In the genomic region with DNA sequence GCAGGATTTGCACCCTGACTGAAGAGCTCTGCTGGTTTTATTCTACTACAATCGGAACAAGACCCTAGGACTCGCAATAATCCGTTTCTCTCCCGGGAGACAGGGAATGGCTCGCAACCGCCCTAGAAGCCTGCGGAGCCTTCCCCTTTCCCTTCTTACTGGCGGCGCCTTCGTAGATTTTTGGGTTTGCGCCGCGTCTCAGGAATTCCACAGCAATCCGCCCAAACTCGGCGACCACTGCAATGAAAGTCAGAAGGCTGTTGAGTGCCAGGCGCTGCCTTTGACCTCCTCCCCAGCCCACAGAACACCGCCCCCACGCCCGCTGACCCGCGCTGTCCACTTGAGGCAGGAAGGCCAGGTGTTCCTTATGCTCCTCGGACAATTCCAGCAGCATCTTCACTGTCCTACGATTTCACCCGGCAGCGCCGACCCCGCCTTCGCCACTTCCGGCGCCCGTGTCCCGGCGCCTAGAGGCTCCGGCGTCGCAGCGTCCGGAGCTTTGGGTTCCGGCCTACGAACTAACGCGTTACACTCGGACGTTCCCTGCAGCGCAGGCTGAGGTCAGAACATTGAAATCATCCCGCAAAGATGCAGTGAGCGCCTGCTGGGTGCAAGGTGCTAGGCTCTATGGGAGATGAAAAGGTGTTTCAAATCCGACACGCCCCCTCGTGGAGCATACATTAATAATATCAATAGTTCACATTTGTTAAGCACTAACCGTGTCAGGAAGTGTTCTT, we compare ENCODE assay signal across 1 cellular context.
TF ChIP-seq lines count a peak whose summit lies in the region.

A gene (minus strand): TSS at position 439 of the 737 bp plus-strand sequence. CDS start 45 bp downstream, at position 394.

TF ChIP-seq in HepG2, 621 proteins besides CTCF, POLR2A, EP300 and RAD21 (continued from another document and continues in another):
- TF ChIP-seq, protein P1, sequence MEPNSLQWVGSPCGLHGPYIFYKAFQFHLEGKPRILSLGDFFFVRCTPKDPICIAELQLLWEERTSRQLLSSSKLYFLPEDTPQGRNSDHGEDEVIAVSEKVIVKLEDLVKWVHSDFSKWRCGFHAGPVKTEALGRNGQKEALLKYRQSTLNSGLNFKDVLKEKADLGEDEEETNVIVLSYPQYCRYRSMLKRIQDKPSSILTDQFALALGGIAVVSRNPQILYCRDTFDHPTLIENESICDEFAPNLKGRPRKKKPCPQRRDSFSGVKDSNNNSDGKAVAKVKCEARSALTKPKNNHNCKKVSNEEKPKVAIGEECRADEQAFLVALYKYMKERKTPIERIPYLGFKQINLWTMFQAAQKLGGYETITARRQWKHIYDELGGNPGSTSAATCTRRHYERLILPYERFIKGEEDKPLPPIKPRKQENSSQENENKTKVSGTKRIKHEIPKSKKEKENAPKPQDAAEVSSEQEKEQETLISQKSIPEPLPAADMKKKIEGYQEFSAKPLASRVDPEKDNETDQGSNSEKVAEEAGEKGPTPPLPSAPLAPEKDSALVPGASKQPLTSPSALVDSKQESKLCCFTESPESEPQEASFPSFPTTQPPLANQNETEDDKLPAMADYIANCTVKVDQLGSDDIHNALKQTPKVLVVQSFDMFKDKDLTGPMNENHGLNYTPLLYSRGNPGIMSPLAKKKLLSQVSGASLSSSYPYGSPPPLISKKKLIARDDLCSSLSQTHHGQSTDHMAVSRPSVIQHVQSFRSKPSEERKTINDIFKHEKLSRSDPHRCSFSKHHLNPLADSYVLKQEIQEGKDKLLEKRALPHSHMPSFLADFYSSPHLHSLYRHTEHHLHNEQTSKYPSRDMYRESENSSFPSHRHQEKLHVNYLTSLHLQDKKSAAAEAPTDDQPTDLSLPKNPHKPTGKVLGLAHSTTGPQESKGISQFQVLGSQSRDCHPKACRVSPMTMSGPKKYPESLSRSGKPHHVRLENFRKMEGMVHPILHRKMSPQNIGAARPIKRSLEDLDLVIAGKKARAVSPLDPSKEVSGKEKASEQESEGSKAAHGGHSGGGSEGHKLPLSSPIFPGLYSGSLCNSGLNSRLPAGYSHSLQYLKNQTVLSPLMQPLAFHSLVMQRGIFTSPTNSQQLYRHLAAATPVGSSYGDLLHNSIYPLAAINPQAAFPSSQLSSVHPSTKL (CRISPR knock-in tag; IDR thresholded peaks at IDR 0.05): peak; percentile 91
- TF ChIP-seq, protein P2, sequence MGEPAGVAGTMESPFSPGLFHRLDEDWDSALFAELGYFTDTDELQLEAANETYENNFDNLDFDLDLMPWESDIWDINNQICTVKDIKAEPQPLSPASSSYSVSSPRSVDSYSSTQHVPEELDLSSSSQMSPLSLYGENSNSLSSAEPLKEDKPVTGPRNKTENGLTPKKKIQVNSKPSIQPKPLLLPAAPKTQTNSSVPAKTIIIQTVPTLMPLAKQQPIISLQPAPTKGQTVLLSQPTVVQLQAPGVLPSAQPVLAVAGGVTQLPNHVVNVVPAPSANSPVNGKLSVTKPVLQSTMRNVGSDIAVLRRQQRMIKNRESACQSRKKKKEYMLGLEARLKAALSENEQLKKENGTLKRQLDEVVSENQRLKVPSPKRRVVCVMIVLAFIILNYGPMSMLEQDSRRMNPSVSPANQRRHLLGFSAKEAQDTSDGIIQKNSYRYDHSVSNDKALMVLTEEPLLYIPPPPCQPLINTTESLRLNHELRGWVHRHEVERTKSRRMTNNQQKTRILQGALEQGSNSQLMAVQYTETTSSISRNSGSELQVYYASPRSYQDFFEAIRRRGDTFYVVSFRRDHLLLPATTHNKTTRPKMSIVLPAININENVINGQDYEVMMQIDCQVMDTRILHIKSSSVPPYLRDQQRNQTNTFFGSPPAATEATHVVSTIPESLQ (CRISPR knock-in tag; conservative IDR thresholded peaks at IDR 0.05): no peak; the same call in 1 of the 2 replicates
- peak; percentile 97 for TF ChIP-seq PHF20 (CRISPR knock-in tag; IDR thresholded peaks at IDR 0.05)
- TF ChIP-seq, protein P3, sequence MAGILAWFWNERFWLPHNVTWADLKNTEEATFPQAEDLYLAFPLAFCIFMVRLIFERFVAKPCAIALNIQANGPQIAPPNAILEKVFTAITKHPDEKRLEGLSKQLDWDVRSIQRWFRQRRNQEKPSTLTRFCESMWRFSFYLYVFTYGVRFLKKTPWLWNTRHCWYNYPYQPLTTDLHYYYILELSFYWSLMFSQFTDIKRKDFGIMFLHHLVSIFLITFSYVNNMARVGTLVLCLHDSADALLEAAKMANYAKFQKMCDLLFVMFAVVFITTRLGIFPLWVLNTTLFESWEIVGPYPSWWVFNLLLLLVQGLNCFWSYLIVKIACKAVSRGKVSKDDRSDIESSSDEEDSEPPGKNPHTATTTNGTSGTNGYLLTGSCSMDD (CRISPR knock-in tag; IDR thresholded peaks at IDR 0.05): no peak
- TF ChIP-seq, protein P4, sequence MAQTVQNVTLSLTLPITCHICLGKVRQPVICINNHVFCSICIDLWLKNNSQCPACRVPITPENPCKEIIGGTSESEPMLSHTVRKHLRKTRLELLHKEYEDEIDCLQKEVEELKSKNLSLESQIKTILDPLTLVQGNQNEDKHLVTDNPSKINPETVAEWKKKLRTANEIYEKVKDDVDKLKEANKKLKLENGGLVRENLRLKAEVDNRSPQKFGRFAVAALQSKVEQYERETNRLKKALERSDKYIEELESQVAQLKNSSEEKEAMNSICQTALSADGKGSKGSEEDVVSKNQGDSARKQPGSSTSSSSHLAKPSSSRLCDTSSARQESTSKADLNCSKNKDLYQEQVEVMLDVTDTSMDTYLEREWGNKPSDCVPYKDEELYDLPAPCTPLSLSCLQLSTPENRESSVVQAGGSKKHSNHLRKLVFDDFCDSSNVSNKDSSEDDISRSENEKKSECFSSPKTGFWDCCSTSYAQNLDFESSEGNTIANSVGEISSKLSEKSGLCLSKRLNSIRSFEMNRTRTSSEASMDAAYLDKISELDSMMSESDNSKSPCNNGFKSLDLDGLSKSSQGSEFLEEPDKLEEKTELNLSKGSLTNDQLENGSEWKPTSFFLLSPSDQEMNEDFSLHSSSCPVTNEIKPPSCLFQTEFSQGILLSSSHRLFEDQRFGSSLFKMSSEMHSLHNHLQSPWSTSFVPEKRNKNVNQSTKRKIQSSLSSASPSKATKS (CRISPR knock-in tag; IDR thresholded peaks at IDR 0.05): 0 out of 2 replicates have a peak, but pooled peaks have one; percentile 59
- no peak; the same call in 1 of the 2 replicates for TF ChIP-seq PCBP1 (IDR thresholded peaks at IDR 0.05; ENCODE audit: borderline replicate concordance, low read depth, low read length)
- peak; percentile 90; the same call in 1 of the 2 replicates for TF ChIP-seq ZNF205 (CRISPR knock-in tag; IDR thresholded peaks at IDR 0.05)
- no peak for TF ChIP-seq ZMYM2 (CRISPR knock-in tag; IDR thresholded peaks at IDR 0.05)
- TF ChIP-seq HNF4A (CRISPR knock-in tag; IDR thresholded peaks at IDR 0.05): peak; percentile 68
- TF ChIP-seq ZNF777 (CRISPR knock-in tag; IDR thresholded peaks at IDR 0.05): peak; percentile 65; the same call in 1 of the 2 replicates
- TF ChIP-seq, protein P5, sequence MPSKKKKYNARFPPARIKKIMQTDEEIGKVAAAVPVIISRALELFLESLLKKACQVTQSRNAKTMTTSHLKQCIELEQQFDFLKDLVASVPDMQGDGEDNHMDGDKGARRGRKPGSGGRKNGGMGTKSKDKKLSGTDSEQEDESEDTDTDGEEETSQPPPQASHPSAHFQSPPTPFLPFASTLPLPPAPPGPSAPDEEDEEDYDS (CRISPR knock-in tag; IDR thresholded peaks at IDR 0.05): peak; percentile 60; the same call in 1 of the 2 replicates
- TF ChIP-seq, protein P6, sequence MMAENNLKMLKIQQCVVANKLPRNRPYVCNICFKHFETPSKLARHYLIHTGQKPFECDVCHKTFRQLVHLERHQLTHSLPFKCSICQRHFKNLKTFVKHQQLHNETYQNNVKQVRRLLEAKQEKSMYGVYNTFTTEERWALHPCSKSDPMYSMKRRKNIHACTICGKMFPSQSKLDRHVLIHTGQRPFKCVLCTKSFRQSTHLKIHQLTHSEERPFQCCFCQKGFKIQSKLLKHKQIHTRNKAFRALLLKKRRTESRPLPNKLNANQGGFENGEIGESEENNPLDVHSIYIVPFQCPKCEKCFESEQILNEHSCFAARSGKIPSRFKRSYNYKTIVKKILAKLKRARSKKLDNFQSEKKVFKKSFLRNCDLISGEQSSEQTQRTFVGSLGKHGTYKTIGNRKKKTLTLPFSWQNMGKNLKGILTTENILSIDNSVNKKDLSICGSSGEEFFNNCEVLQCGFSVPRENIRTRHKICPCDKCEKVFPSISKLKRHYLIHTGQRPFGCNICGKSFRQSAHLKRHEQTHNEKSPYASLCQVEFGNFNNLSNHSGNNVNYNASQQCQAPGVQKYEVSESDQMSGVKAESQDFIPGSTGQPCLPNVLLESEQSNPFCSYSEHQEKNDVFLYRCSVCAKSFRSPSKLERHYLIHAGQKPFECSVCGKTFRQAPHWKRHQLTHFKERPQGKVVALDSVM (CRISPR knock-in tag; IDR thresholded peaks at IDR 0.05): peak; percentile 67
- 0 out of 2 replicates have a peak, but pooled peaks have one; percentile 55 for TF ChIP-seq IRX3 (CRISPR knock-in tag; IDR thresholded peaks at IDR 0.05; ENCODE audit: borderline replicate concordance, low read depth)
- no peak for TF ChIP-seq ZBTB7A (CRISPR knock-in tag; IDR thresholded peaks at IDR 0.05)
- peak; percentile 100 for TF ChIP-seq GABPB1 (CRISPR knock-in tag; IDR thresholded peaks at IDR 0.05)
- TF ChIP-seq, protein P7, sequence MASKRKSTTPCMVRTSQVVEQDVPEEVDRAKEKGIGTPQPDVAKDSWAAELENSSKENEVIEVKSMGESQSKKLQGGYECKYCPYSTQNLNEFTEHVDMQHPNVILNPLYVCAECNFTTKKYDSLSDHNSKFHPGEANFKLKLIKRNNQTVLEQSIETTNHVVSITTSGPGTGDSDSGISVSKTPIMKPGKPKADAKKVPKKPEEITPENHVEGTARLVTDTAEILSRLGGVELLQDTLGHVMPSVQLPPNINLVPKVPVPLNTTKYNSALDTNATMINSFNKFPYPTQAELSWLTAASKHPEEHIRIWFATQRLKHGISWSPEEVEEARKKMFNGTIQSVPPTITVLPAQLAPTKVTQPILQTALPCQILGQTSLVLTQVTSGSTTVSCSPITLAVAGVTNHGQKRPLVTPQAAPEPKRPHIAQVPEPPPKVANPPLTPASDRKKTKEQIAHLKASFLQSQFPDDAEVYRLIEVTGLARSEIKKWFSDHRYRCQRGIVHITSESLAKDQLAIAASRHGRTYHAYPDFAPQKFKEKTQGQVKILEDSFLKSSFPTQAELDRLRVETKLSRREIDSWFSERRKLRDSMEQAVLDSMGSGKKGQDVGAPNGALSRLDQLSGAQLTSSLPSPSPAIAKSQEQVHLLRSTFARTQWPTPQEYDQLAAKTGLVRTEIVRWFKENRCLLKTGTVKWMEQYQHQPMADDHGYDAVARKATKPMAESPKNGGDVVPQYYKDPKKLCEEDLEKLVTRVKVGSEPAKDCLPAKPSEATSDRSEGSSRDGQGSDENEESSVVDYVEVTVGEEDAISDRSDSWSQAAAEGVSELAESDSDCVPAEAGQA (IDR thresholded peaks at IDR 0.05; ENCODE audit: low read depth): peak; percentile 76; the same call in 1 of the 2 replicates
- TF ChIP-seq, protein P7 (CRISPR knock-in tag; IDR thresholded peaks at IDR 0.05; ENCODE audit: borderline replicate concordance): peak; percentile 70; the same call in 1 of the 2 replicates
- TF ChIP-seq, protein P8, sequence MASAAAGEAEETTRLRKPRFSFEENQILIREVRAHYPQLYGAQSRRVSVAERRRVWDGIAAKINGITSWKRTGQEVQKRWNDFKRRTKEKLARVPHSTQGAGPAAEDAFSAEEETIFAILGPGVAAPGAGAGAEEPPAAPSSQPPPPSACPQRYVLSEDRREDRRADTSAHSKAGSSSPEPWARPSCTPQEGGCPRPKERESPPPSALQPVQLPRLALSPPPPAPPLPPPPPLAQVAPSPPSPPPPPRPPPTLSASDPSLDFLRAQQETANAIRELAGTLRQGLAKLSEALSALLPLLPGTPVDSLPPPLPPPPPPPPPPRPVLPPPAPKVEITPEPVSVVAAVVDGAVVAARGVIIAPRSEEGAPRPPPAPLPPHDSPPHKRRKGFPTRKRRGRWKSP (CRISPR knock-in tag; IDR thresholded peaks at IDR 0.05): peak; percentile 97
- TF ChIP-seq, protein P9, sequence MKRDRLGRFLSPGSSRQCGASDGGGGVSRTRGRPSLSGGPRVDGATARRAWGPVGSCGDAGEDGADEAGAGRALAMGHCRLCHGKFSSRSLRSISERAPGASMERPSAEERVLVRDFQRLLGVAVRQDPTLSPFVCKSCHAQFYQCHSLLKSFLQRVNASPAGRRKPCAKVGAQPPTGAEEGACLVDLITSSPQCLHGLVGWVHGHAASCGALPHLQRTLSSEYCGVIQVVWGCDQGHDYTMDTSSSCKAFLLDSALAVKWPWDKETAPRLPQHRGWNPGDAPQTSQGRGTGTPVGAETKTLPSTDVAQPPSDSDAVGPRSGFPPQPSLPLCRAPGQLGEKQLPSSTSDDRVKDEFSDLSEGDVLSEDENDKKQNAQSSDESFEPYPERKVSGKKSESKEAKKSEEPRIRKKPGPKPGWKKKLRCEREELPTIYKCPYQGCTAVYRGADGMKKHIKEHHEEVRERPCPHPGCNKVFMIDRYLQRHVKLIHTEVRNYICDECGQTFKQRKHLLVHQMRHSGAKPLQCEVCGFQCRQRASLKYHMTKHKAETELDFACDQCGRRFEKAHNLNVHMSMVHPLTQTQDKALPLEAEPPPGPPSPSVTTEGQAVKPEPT (CRISPR knock-in tag; IDR thresholded peaks at IDR 0.05; ENCODE audit: low read depth): peak; percentile 91
- TF ChIP-seq ELF4 (CRISPR knock-in tag; IDR thresholded peaks at IDR 0.05; ENCODE audit: borderline replicate concordance): peak; percentile 39; the same call in 1 of the 2 replicates
- TF ChIP-seq ZNF563 (CRISPR knock-in tag; IDR thresholded peaks at IDR 0.05): peak; percentile 66; the same call in 1 of the 2 replicates
- peak; percentile 90 for TF ChIP-seq SPEN (CRISPR knock-in tag; IDR thresholded peaks at IDR 0.05; ENCODE audit: low read depth)
- TF ChIP-seq, protein P10, sequence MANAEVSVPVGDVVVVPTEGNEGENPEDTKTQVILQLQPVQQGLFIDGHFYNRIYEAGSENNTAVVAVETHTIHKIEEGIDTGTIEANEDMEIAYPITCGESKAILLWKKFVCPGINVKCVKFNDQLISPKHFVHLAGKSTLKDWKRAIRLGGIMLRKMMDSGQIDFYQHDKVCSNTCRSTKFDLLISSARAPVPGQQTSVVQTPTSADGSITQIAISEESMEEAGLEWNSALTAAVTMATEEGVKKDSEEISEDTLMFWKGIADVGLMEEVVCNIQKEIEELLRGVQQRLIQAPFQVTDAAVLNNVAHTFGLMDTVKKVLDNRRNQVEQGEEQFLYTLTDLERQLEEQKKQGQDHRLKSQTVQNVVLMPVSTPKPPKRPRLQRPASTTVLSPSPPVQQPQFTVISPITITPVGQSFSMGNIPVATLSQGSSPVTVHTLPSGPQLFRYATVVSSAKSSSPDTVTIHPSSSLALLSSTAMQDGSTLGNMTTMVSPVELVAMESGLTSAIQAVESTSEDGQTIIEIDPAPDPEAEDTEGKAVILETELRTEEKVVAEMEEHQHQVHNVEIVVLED (CRISPR knock-in tag; IDR thresholded peaks at IDR 0.05; ENCODE audit: borderline replicate concordance): peak; percentile 92
- TF ChIP-seq SP5 (CRISPR knock-in tag; IDR thresholded peaks at IDR 0.05; ENCODE audit: borderline replicate concordance, low read depth): no peak
